Comparison of ENCODE assay signal across 24 cellular contexts in genomic region chr18:7349181-7349837, GRCh38.
"Had no signal": no experiment of that assay in that cellular context is flagged by ENCODE, and none has a peak within 500 bp of the region (broad histone marks: within the 10 kb centered on the region; RNA-seq: fewer than 3 reads in every experiment).

No MANE protein-coding gene starts in this region.

- H3K36me3 Mint-ChIP-seq: activated CD4-positive, alpha-beta memory T cell treated with anti-CD3 and anti-CD28 coated beads for 36 hours; activated naive CD4-positive, alpha-beta T cell treated with anti-CD3 and anti-CD28 coated beads, Interleukin-2, amount 10 ng/mL, durations not matched to agents 7 days and 5 days; stimulated activated naive B cell treated with anti-CD40 and anti-IgM and Interleukin-4, amounts not matched to agents 10 μg/mL and 1 μg/mL and 100 μg/mL, for 72 hours had no signal

- H3K27ac ChIP-seq: coronary artery, esophagus squamous epithelium, heart left ventricle, transverse colon had no signal

- H3K4me3 ChIP-seq: coronary artery, esophagus squamous epithelium, heart left ventricle, mucosa of descending colon, transverse colon had no signal

- H3K4me1 Mint-ChIP-seq: activated naive CD4-positive, alpha-beta T cell treated with anti-CD3 and anti-CD28 coated beads, Interleukin-2, amount 10 ng/mL, durations not matched to agents 7 days and 5 days; nephron progenitor cell; stimulated activated naive B cell treated with anti-CD40 and anti-IgM and Interleukin-4, amounts not matched to agents 10 μg/mL and 1 μg/mL and 100 μg/mL, for 72 hours had no signal

- H3K9me3 Mint-ChIP-seq: nephron progenitor cell had no signal

- ATAC-seq: activated T-cell treated with anti-CD3 and anti-CD28 coated beads, Interleukin-2, amount 50 U/mL, for 72 hours; heart left ventricle; left cardiac atrium; mucosa of descending colon; sciatic nerve; stimulated activated naive B cell treated with anti-CD40 and anti-IgM and Interleukin-4, amounts not matched to agents 10 μg/mL and 1 μg/mL and 100 μg/mL, for 72 hours had no signal

- H3K27ac Mint-ChIP-seq: activated CD4-positive, alpha-beta memory T cell treated with anti-CD3 and anti-CD28 coated beads for 36 hours; activated naive CD4-positive, alpha-beta T cell treated with anti-CD3 and anti-CD28 coated beads, Interleukin-2, amount 10 ng/mL, durations not matched to agents 7 days and 5 days; activated T-cell treated with anti-CD3 and anti-CD28 coated beads, Interleukin-2, amount 50 U/mL, for 72 hours; nephron progenitor cell; stimulated activated naive B cell treated with anti-CD40 and anti-IgM and Interleukin-4, amounts not matched to agents 10 μg/mL and 1 μg/mL and 100 μg/mL, for 72 hours; T-helper 1 cell treated with Interleukin-12 subunit alpha and Interleukin-12 subunit beta and Interleukin-4 antibody, amounts not matched to agents 30 μg/mL and 1 μg/mL, for 36 hours had no signal

- H3K4me1 ChIP-seq: esophagus squamous epithelium, heart left ventricle, transverse colon had no signal

- H3K27me3 ChIP-seq: esophagus squamous epithelium, heart left ventricle, transverse colon had no signal

- H3K27me3 Mint-ChIP-seq: activated CD4-positive, alpha-beta memory T cell treated with anti-CD3 and anti-CD28 coated beads for 36 hours; activated naive CD4-positive, alpha-beta T cell treated with anti-CD3 and anti-CD28 coated beads, Interleukin-2, amount 10 ng/mL, durations not matched to agents 7 days and 5 days; stimulated activated naive B cell treated with anti-CD40 and anti-IgM and Interleukin-4, amounts not matched to agents 10 μg/mL and 1 μg/mL and 100 μg/mL, for 72 hours had no signal

- DNase-seq: activated CD4-positive, alpha-beta memory T cell treated with anti-CD3 and anti-CD28 coated beads for 36 hours; activated CD4-positive, alpha-beta T cell treated with anti-CD3 and anti-CD28 coated beads for 48 hours; activated CD4-positive, CD25-positive, alpha-beta regulatory T cell; activated effector memory CD4-positive, alpha-beta T cell treated with anti-CD3 and anti-CD28 coated beads, Interleukin-2, amount 50 U/mL, for 16 hours; activated naive CD4-positive, alpha-beta T cell treated with anti-CD3 and anti-CD28 coated beads, Interleukin-2, amount 10 ng/mL, durations not matched to agents 7 days and 5 days; activated T-cell treated with anti-CD3 and anti-CD28 coated beads, Interleukin-2, amount 50 U/mL, for 72 hours; amygdala; esophagus squamous epithelium; heart left ventricle; islet precursor cell; left cardiac atrium; mesenchymal stem cell; mucosa of descending colon; nephron progenitor cell; nucleus accumbens; small intestine; stimulated activated CD4-positive, alpha-beta T cell treated with anti-CD3 and anti-CD28 coated beads, Interleukin-15, amount 100 ng/mL, for 24 hours; stimulated activated CD8-positive, alpha-beta memory T cell treated with anti-CD3 and anti-CD28 coated beads, Interleukin-4, amount 100 ng/mL, for 48 hours; stimulated activated naive B cell treated with anti-CD40 and anti-IgM and Interleukin-4, amounts not matched to agents 10 μg/mL and 1 μg/mL and 100 μg/mL, for 72 hours; transverse colon had no signal

- H3K9me3 ChIP-seq: esophagus squamous epithelium, mucosa of descending colon, transverse colon had no signal

- H3K36me3 ChIP-seq: esophagus squamous epithelium, heart left ventricle, transverse colon had no signal

- H3K4me3 Mint-ChIP-seq: activated CD4-positive, alpha-beta memory T cell treated with anti-CD3 and anti-CD28 coated beads for 36 hours; activated naive CD4-positive, alpha-beta T cell treated with anti-CD3 and anti-CD28 coated beads, Interleukin-2, amount 10 ng/mL, durations not matched to agents 7 days and 5 days; activated T-cell treated with anti-CD3 and anti-CD28 coated beads, Interleukin-2, amount 50 U/mL, for 72 hours; nephron progenitor cell; stimulated activated naive B cell treated with anti-CD40 and anti-IgM and Interleukin-4, amounts not matched to agents 10 μg/mL and 1 μg/mL and 100 μg/mL, for 72 hours; T-helper 1 cell treated with Interleukin-12 subunit alpha and Interleukin-12 subunit beta and Interleukin-4 antibody, amounts not matched to agents 30 μg/mL and 1 μg/mL, for 36 hours had no signal

- FAIRE-seq: bronchial epithelial cell, small intestine had no signal
